ENCODE assay signal across 1 cellular context in genomic region chrX:12570859-12571501, GRCh38.
TF ChIP-seq lines count a peak whose summit lies in the region.

No MANE protein-coding gene starts in this region.

TF ChIP-seq in GM23338, 12 proteins besides CTCF, POLR2A, EP300 and RAD21 (continued from another document):
- TF ChIP-seq, protein P1, sequence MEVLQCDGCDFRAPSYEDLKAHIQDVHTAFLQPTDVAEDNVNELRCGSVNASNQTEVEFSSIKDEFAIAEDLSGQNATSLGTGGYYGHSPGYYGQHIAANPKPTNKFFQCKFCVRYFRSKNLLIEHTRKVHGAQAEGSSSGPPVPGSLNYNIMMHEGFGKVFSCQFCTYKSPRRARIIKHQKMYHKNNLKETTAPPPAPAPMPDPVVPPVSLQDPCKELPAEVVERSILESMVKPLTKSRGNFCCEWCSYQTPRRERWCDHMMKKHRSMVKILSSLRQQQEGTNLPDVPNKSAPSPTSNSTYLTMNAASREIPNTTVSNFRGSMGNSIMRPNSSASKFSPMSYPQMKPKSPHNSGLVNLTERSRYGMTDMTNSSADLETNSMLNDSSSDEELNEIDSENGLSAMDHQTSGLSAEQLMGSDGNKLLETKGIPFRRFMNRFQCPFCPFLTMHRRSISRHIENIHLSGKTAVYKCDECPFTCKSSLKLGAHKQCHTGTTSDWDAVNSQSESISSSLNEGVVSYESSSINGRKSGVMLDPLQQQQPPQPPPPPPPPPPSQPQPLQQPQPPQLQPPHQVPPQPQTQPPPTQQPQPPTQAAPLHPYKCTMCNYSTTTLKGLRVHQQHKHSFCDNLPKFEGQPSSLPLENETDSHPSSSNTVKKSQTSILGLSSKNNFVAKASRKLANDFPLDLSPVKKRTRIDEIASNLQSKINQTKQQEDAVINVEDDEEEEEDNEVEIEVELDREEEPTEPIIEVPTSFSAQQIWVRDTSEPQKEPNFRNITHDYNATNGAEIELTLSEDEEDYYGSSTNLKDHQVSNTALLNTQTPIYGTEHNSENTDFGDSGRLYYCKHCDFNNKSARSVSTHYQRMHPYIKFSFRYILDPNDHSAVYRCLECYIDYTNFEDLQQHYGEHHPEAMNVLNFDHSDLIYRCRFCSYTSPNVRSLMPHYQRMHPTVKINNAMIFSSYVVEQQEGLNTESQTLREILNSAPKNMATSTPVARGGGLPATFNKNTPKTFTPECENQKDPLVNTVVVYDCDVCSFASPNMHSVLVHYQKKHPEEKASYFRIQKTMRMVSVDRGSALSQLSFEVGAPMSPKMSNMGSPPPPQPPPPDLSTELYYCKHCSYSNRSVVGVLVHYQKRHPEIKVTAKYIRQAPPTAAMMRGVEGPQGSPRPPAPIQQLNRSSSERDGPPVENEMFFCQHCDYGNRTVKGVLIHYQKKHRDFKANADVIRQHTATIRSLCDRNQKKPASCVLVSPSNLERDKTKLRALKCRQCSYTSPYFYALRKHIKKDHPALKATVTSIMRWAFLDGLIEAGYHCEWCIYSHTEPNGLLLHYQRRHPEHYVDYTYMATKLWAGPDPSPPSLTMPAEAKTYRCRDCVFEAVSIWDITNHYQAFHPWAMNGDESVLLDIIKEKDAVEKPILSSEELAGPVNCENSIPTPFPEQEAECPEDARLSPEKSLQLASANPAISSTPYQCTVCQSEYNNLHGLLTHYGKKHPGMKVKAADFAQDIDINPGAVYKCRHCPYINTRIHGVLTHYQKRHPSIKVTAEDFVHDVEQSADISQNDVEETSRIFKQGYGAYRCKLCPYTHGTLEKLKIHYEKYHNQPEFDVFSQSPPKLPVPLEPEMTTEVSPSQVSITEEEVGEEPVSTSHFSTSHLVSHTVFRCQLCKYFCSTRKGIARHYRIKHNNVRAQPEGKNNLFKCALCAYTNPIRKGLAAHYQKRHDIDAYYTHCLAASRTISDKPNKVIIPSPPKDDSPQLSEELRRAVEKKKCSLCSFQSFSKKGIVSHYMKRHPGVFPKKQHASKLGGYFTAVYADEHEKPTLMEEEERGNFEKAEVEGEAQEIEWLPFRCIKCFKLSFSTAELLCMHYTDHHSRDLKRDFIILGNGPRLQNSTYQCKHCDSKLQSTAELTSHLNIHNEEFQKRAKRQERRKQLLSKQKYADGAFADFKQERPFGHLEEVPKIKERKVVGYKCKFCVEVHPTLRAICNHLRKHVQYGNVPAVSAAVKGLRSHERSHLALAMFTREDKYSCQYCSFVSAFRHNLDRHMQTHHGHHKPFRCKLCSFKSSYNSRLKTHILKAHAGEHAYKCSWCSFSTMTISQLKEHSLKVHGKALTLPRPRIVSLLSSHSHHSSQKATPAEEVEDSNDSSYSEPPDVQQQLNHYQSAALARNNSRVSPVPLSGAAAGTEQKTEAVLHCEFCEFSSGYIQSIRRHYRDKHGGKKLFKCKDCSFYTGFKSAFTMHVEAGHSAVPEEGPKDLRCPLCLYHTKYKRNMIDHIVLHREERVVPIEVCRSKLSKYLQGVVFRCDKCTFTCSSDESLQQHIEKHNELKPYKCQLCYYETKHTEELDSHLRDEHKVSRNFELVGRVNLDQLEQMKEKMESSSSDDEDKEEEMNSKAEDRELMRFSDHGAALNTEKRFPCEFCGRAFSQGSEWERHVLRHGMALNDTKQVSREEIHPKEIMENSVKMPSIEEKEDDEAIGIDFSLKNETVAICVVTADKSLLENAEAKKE (CRISPR knock-in tag; IDR thresholded peaks at IDR 0.05) = no peak
- TF ChIP-seq CREB1 (CRISPR knock-in tag; IDR thresholded peaks at IDR 0.05; ENCODE audit: low read depth) (no peak), ZNF114 (CRISPR knock-in tag; IDR thresholded peaks at IDR 0.05) (no peak)
